Comparison of ENCODE assay signal across 1 cellular context in genomic region chr16:88770459-88771293, GRCh38.
TF ChIP-seq lines count a peak whose summit lies in the region.

No MANE protein-coding gene starts in this region.

TF ChIP-seq in HEK293, 187 proteins besides CTCF, POLR2A, EP300 and RAD21 (continued from another document and continues in another):
- TF ChIP-seq TCF7L2 (IDR thresholded peaks at IDR 0.05; ENCODE audit: borderline replicate concordance, low read depth, low read length), result 0 out of 2 replicates have a peak, but pooled peaks have one; percentile 43
- TF ChIP-seq ZNF585B (tag by site-specific recombination; IDR thresholded peaks at IDR 0.05), result no peak
- peak; percentile 84 for TF ChIP-seq EGR2 (tag by site-specific recombination; IDR thresholded peaks at IDR 0.05; ENCODE audit: low read depth)
- TF ChIP-seq ZNF621 (tag by site-specific recombination; IDR thresholded peaks at IDR 0.05), result no peak
- peak; percentile 65 for TF ChIP-seq FEZF1 (tag by site-specific recombination; IDR thresholded peaks at IDR 0.05)
- TF ChIP-seq HOXC10 (CRISPR knock-in tag; IDR thresholded peaks at IDR 0.05), result no peak
- peak; percentile 71; the same call in 1 of the 2 replicates for TF ChIP-seq INSM2 (tag by site-specific recombination; IDR thresholded peaks at IDR 0.05)
- no peak for TF ChIP-seq ZNF704 (tag by site-specific recombination; IDR thresholded peaks at IDR 0.05)
- TF ChIP-seq BCL11B (tag by site-specific recombination; IDR thresholded peaks at IDR 0.05; ENCODE audit: low read depth), result no peak
- 0 out of 2 replicates have a peak, but pooled peaks have one; percentile 8 for TF ChIP-seq PBX3 (CRISPR knock-in tag; IDR thresholded peaks at IDR 0.05)
- TF ChIP-seq ZNF692 (tag by site-specific recombination; IDR thresholded peaks at IDR 0.05), result peak; percentile 92
- no peak for TF ChIP-seq ZNF121 (tag by site-specific recombination; IDR thresholded peaks at IDR 0.05)
- 0 out of 2 replicates have a peak, but pooled peaks have one; percentile 5 for TF ChIP-seq ZNF10 (tag by site-specific recombination; IDR thresholded peaks at IDR 0.05)
- TF ChIP-seq ZNF174 (tag by site-specific recombination; IDR thresholded peaks at IDR 0.05), result no peak
- TF ChIP-seq PATZ1 (tag by site-specific recombination; IDR thresholded peaks at IDR 0.05), result peak; percentile 91
- TF ChIP-seq ZNF16 (tag by site-specific recombination; IDR thresholded peaks at IDR 0.05; ENCODE audit: low read depth), result no peak
- peak; percentile 92 for TF ChIP-seq ZNF398 (tag by site-specific recombination; IDR thresholded peaks at IDR 0.05)
- TF ChIP-seq ZNF521 (tag by site-specific recombination; IDR thresholded peaks at IDR 0.05), result no peak
- no peak for TF ChIP-seq ZNF214 (tag by site-specific recombination; IDR thresholded peaks at IDR 0.05; ENCODE audit: borderline replicate concordance)
- TF ChIP-seq HOXD13 (CRISPR knock-in tag; IDR thresholded peaks at IDR 0.05; ENCODE audit: borderline replicate concordance), result no peak
- peak; percentile 88 for TF ChIP-seq ZNF660 (tag by site-specific recombination; IDR thresholded peaks at IDR 0.05)
- TF ChIP-seq KLF8 (tag by site-specific recombination; IDR thresholded peaks at IDR 0.05), result peak; percentile 69
- TF ChIP-seq ZNF664 (tag by site-specific recombination; IDR thresholded peaks at IDR 0.05), result no peak
- TF ChIP-seq ZFHX2 (tag by site-specific recombination; conservative IDR thresholded peaks at IDR 0.05), result peak; percentile 90
- TF ChIP-seq BCL11A (tag by site-specific recombination; IDR thresholded peaks at IDR 0.05; ENCODE audit: low read depth), result peak; percentile 81; the same call in 1 of the 2 replicates
- no peak for TF ChIP-seq ZNF221 (tag by site-specific recombination; IDR thresholded peaks at IDR 0.05; ENCODE audit: borderline replicate concordance)
- TF ChIP-seq ZNF184 (tag by site-specific recombination; IDR thresholded peaks at IDR 0.05), result no peak
- TF ChIP-seq ZNF580 (tag by site-specific recombination; IDR thresholded peaks at IDR 0.05), result no peak
- no peak for TF ChIP-seq ZNF175 (tag by site-specific recombination; IDR thresholded peaks at IDR 0.05)
- no peak for TF ChIP-seq ZNF18 (tag by site-specific recombination; IDR thresholded peaks at IDR 0.05)
- TF ChIP-seq ZNF155 (tag by site-specific recombination; IDR thresholded peaks at IDR 0.05), result no peak
- TF ChIP-seq ZSCAN4 (tag by site-specific recombination; IDR thresholded peaks at IDR 0.05), result no peak
- peak; percentile 73; the same call in 1 of the 2 replicates for TF ChIP-seq ZBTB20 (tag by site-specific recombination; IDR thresholded peaks at IDR 0.05)
- TF ChIP-seq ZBTB44 (tag by site-specific recombination; IDR thresholded peaks at IDR 0.05), result peak; percentile 68
- TF ChIP-seq ZNF274 (IDR thresholded peaks at IDR 0.05; ENCODE audit: low read length), result no peak
- TF ChIP-seq ZNF274 (tag by site-specific recombination; IDR thresholded peaks at IDR 0.05; ENCODE audit: borderline replicate concordance), result no peak
- no peak for TF ChIP-seq ZFP3 (tag by site-specific recombination; IDR thresholded peaks at IDR 0.05; ENCODE audit: low read depth)
- TF ChIP-seq KLF16 (tag by site-specific recombination; IDR thresholded peaks at IDR 0.05), result no peak; the same call in 1 of the 2 replicates
- peak; percentile 76 for TF ChIP-seq SP3 (tag by site-specific recombination; IDR thresholded peaks at IDR 0.05)
- peak; percentile 38 for TF ChIP-seq ZNF335 (tag by site-specific recombination; conservative IDR thresholded peaks at IDR 0.05)
- TF ChIP-seq ZNF548 (tag by site-specific recombination; IDR thresholded peaks at IDR 0.05), result no peak
- no peak for TF ChIP-seq ZNF202 (tag by site-specific recombination; IDR thresholded peaks at IDR 0.05; ENCODE audit: borderline replicate concordance)
- peak; percentile 96 for TF ChIP-seq ZNF600 (tag by site-specific recombination; IDR thresholded peaks at IDR 0.05)
- no peak; the same call in 1 of the 2 replicates for TF ChIP-seq TRIM28 (IDR thresholded peaks at IDR 0.05; ENCODE audit: borderline replicate concordance, low read length)
- no peak for TF ChIP-seq ZNF514 (tag by site-specific recombination; IDR thresholded peaks at IDR 0.05)
- peak; percentile 21 for TF ChIP-seq ZBTB26 (tag by site-specific recombination; optimal IDR thresholded peaks at IDR 0.05)
- TF ChIP-seq YY1 (tag by site-specific recombination; IDR thresholded peaks at IDR 0.05), result no peak
- no peak for TF ChIP-seq ZNF645 (tag by site-specific recombination; IDR thresholded peaks at IDR 0.05)
- TF ChIP-seq ZNF292 (tag by site-specific recombination; IDR thresholded peaks at IDR 0.05; ENCODE audit: borderline replicate concordance, low read depth), result no peak
